In genomic region chr5:145826869-145827268, GRCh38 we compare ENCODE assay signal across 19 cellular contexts. TPM values are rescaled to one million over a fixed set of nuclear protein-coding genes. Genes with fewer than 3 reads are reported as not detected.
DNase-seq lines count a peak whose midpoint lies in the region; ATAC-seq and TF ChIP-seq lines count a peak whose summit lies in the region.
"Had no signal": no experiment of that assay in that cellular context is flagged by ENCODE, and none has a peak within 500 bp of the region (broad histone marks: within the 10 kb centered on the region; RNA-seq: fewer than 3 reads in every experiment).

No MANE protein-coding gene starts in this region.

- no TSS peak for BruUV-seq in A673 (replicated peaks; lab: Mats Ljungman, UMichigan)

- in situ Hi-C loops in gastrocnemius medialis (cut with MboI; ENCODE audit: low sequenced_read_pairs in 4 of 4), result loop anchor here (10.0 to 25.0 kb wide), 3 partner anchors 142 to 1640 kb away; no protein-coding TSS in a partner anchor

- TF ChIP-seq POLR2A in erythroblast (IDR thresholded peaks at IDR 0.05; ENCODE audit: low read length) (no peak), gastrocnemius medialis (IDR thresholded peaks at IDR 0.05) (no peak)

- TF ChIP-seq CTCF in A673 (conservative IDR thresholded peaks at IDR 0.05; ENCODE audit: low read depth, low read length), result no peak
- TF ChIP-seq CTCF in gastrocnemius medialis (IDR thresholded peaks at IDR 0.05 in 4 of 5, conservative IDR thresholded peaks at IDR 0.05 in 1 of 5), result no peak

- POLR2A ChIA-PET in A673 (lab: Charles Lee; ENCODE audit: low non-redundant PET), result interaction anchor here (0.6 kb wide), 1 partner anchor 18 kb away, joined by 7 read pairs; no protein-coding TSS in a partner anchor

- CTCF ChIA-PET in A673 (lab: Charles Lee), result interaction anchor here (0.9 to 1.0 kb wide), 2 partner anchors 59 to 130 kb away, joined by 3 read pairs; no protein-coding TSS in a partner anchor

- ATAC-seq in HG03139 (IDR thresholded peaks at IDR 0.05; ENCODE audit: unreplicated experiment) (no peak), gastrocnemius medialis (no peak)
- ATAC-seq: A549; CD8-positive, alpha-beta T cell had no signal

- H3K36me3 ChIP-seq in A673 (ENCODE audit: insufficient read depth, low read length, poor library complexity, severe bottlenecking) (no peaks in the 10 kb centered on the region), gastrocnemius medialis (no peaks in the 10 kb centered on the region)

- peak overlapping the region; percentile 75 for H3K27ac ChIP-seq in A673 (ENCODE audit: low read depth, low read length, poor library complexity, severe bottlenecking)
- no peak overlapping the region for H3K27ac ChIP-seq in gastrocnemius medialis
- H3K27ac ChIP-seq: 22Rv1, A549, BLaER1 had no signal

- H3K4me3 ChIP-seq in A673 (ENCODE audit: low read depth, low read length, poor library complexity, severe bottlenecking) (peak overlapping the region; percentile 12), gastrocnemius medialis (no peak overlapping the region)
- H3K4me3 ChIP-seq: A549, BLaER1 had no signal

- H3K4me1 ChIP-seq in A673 (ENCODE audit: insufficient read depth, low read length, poor library complexity, severe bottlenecking) (peaks cover 80% of the 10 kb centered on the region), gastrocnemius medialis (peaks cover 0 to 12% of the 10 kb centered on the region in 2 donors)

- H3K27me3 ChIP-seq in A673 (replicated peaks; ENCODE audit: insufficient read depth, low read depth, low read length, poor library complexity), result no peaks in the 10 kb centered on the region
- no peaks in the 10 kb centered on the region for H3K27me3 ChIP-seq in gastrocnemius medialis
- H3K27me3 ChIP-seq: BLaER1 had no signal

- DNase-seq in DMS 273 (lab: John Stamatoyannopoulos, UW; ENCODE audit: unreplicated experiment), result peak; percentile 41
- DNase-seq in DMS 273 treated with DMSO at 0.1 percent for 48 hours (lab: John Stamatoyannopoulos, UW), result no peak
- no peak for DNase-seq in A673 (ENCODE audit: low spot score)
- peak; percentile 59 for DNase-seq in NCI-H69 (lab: John Stamatoyannopoulos, UW)
- DNase-seq in erythroblast (lab: John Stamatoyannopoulos, UW), result peak; percentile 52 to 58
- DNase-seq in gastrocnemius medialis, result no peak
- DNase-seq in stimulated activated CD4-positive, alpha-beta T cell treated with anti-CD3 and anti-CD28 coated beads, Interleukin-4, amount 100 ng/mL, for 4 hours, result no peak
- DNase-seq: Calu3; CD8-positive, alpha-beta T cell; DMS79; GDM1; H9 had no signal

- H3K9me3 ChIP-seq in A673 (ENCODE audit: low read depth, low read length, poor library complexity, severe bottlenecking) (no peaks in the 10 kb centered on the region), gastrocnemius medialis (no peaks in the 10 kb centered on the region)
- H3K9me3 ChIP-seq: A549, BLaER1 had no signal

- intact Hi-C loops in A673 (cut with micrococcal nuclease; ENCODE audit: unreplicated experiment), result loop anchor here (2.0 to 5.0 kb wide), 4 partner anchors 76 to 580 kb away; no protein-coding TSS in a partner anchor
- intact Hi-C loops in gastrocnemius medialis (cut with DNase I; ENCODE audit: low total_unique reads), result loop anchor here (5.0 to 10.0 kb wide), 2 partner anchors 145 to 1622 kb away; no protein-coding TSS in a partner anchor

RNA-seq across cellular contexts. Expression of gene PRELID2, which starts 8.3 kb away (rescaled TPM):
- total RNA-seq in A673 (2021) (50.2 and 55.8 TPM in 2 replicates), gastrocnemius medialis (1 to 10 TPM in 3 of 4 donors, not detected in 1; 1.1 to 6.7 (median 1.2) TPM)

RNA-seq across cellular contexts. Expression of gene GRXCR2, which starts 45.9 kb away (rescaled TPM):
- total RNA-seq in A673 (2021), result not detected in 2 replicates
- not detected for total RNA-seq in gastrocnemius medialis
- total RNA-seq: Calu3; CD8-positive, alpha-beta T cell; Daoy; H1; H9; HT-29 had no signal

Comparison
In these comparisons a context has a peak if more than half of its experiments do, and no peak if none do; other contexts are left out.
1. DNase-seq: peak in DMS 273 (single experiment), NCI-H69 (single experiment) and erythroblast (2 of 2); none in DMS 273 treated with DMSO at 0.1 percent for 48 hours (single experiment), A673 (single experiment), gastrocnemius medialis (0 of 2) and stimulated activated CD4-positive, alpha-beta T cell treated with anti-CD3 and anti-CD28 coated beads, Interleukin-4, amount 100 ng/mL, for 4 hours (0 of 2).